9 cellular contexts compared by ENCODE assay signal in genomic region chr13:75715598-75716523, GRCh38.
A peak's percentile ranks its signal among the peaks of the same experiment; 100 is the strongest.
DNase-seq lines count a peak whose midpoint lies in the region; ATAC-seq, FAIRE-seq and TF ChIP-seq lines count a peak whose summit lies in the region.
"Had no signal": no experiment of that assay in that cellular context is flagged by ENCODE, and none has a peak within 500 bp of the region (broad histone marks: within the 10 kb centered on the region; RNA-seq: fewer than 3 reads in every experiment).

No MANE protein-coding gene starts in this region.

- POLR2A ChIA-PET in A549 (lab: Yijun Ruan, JAX) (interaction anchor here (0.6 kb wide), 1 partner anchor 73 kb away, joined by 3 read pairs; no protein-coding TSS in a partner anchor), A673 (lab: Charles Lee; ENCODE audit: low non-redundant PET) (no interaction called here)

- no peak for TF ChIP-seq CTCF in A549 (IDR thresholded peaks at IDR 0.05)
- no peak for TF ChIP-seq CTCF in brain microvascular endothelial cell (IDR thresholded peaks at IDR 0.05; ENCODE audit: low read depth, low read length, missing control alignments)
- no peak for TF ChIP-seq CTCF in spleen (IDR thresholded peaks at IDR 0.05 in 8 of 11, conservative IDR thresholded peaks at IDR 0.05 in 3 of 11)
- no peak for TF ChIP-seq CTCF in A673 (conservative IDR thresholded peaks at IDR 0.05; ENCODE audit: low read depth, low read length)

- BruUV-seq in A673 (replicated peaks; lab: Mats Ljungman, UMichigan) = no TSS peak

- peak overlapping the region; percentile 58; a peak in 4 of 6 replicates for H3K27ac ChIP-seq in A549
- peak overlapping the region; percentile 72 for H3K27ac ChIP-seq in brain microvascular endothelial cell
- no peak overlapping the region for H3K27ac ChIP-seq in spleen
- H3K27ac ChIP-seq in A673 (ENCODE audit: low read depth, low read length, poor library complexity, severe bottlenecking) = no peak overlapping the region

- intact Hi-C loops in spleen (cut with DNase I; ENCODE audit: low total_unique reads) (no loop called here), A673 (cut with micrococcal nuclease; ENCODE audit: unreplicated experiment) (no loop called here)

- TF ChIP-seq RAD21 in A549 (conservative IDR thresholded peaks at IDR 0.05 in 1 of 2, IDR thresholded peaks at IDR 0.05 in 1 of 2) = no peak

- CTCF ChIA-PET in A549 (lab: Yijun Ruan, JAX) = interaction anchor here (0.7 to 4.5 kb wide), 6 partner anchors 9 to 77 kb away, joined by 3 to 25 read pairs (median 4); no protein-coding TSS in a partner anchor
- CTCF ChIA-PET in A673 (lab: Charles Lee) = no interaction called here

- H3K4me2 ChIP-seq in A549 = peak overlapping the region; percentile 64

- H3K36me3 ChIP-seq in brain microvascular endothelial cell (replicated peaks) (peaks cover 9% of the 10 kb centered on the region), spleen (peaks cover 0 to 4% (median 0%) of the 10 kb centered on the region in 6 donors), A673 (ENCODE audit: insufficient read depth, low read length, poor library complexity, severe bottlenecking) (no peaks in the 10 kb centered on the region)

- 64% methylated on average over 6 of the region's 6 CpGs for WGBS in A549 (ENCODE audit: missing lambda C conversion rate)
- WGBS in spleen, 5 donors = 40 to 53% (median 45%) methylated on average over 6 of the region's 6 CpGs

- H3K27me3 ChIP-seq in brain microvascular endothelial cell (replicated peaks) = no peaks in the 10 kb centered on the region
- H3K27me3 ChIP-seq in spleen (replicated peaks in 1 of 7) = no peaks in the 10 kb centered on the region
- no peaks in the 10 kb centered on the region for H3K27me3 ChIP-seq in A673 (replicated peaks; ENCODE audit: insufficient read depth, low read depth, low read length, poor library complexity)

- TF ChIP-seq POLR2A in A549 (IDR thresholded peaks at IDR 0.05; ENCODE audit: low read length) (no peak), spleen (IDR thresholded peaks at IDR 0.05) (no peak)

- H3K4me1 ChIP-seq in A549 = peaks cover 13% of the 10 kb centered on the region
- H3K4me1 ChIP-seq in spleen = no peaks in the 10 kb centered on the region
- peaks cover 7% of the 10 kb centered on the region for H3K4me1 ChIP-seq in A673 (ENCODE audit: insufficient read depth, low read length, poor library complexity, severe bottlenecking)

- DNase-seq in A549 (ENCODE audit: low read depth in 1 of 2, low spot score in 1 of 2) = no peak
- no peak for DNase-seq in brain microvascular endothelial cell
- DNase-seq in spleen = no peak
- DNase-seq in SHP77 treated with DMSO at 0.1 percent for 48 hours (lab: John Stamatoyannopoulos, UW) = no peak
- DNase-seq in A673 (ENCODE audit: low spot score) = no peak
- DNase-seq in GM03348 (ENCODE audit: low spot score) = no peak
- DNase-seq: DND-41 had no signal

- FAIRE-seq in A549 (lab: Jason Lieb, UNC) = no peak

- TF ChIP-seq EP300 in A549 (IDR thresholded peaks at IDR 0.05) = no peak

- H3K4me3 ChIP-seq in A549 (no peak overlapping the region), brain microvascular endothelial cell (ENCODE audit: low read depth, low read length) (no peak overlapping the region), spleen (no peak overlapping the region), A673 (ENCODE audit: low read depth, low read length, poor library complexity, severe bottlenecking) (no peak overlapping the region)

- in situ Hi-C loops in brain microvascular endothelial cell (cut with HindIII; ENCODE audit: low pct_ligation_motif_present, low sequenced_read_pairs) = no loop called here

- ATAC-seq in A549 = no peak
- ATAC-seq in GM19372 (IDR thresholded peaks at IDR 0.05; ENCODE audit: low read depth, unreplicated experiment) = peak; percentile 96
- ATAC-seq in HG03108 (IDR thresholded peaks at IDR 0.05; ENCODE audit: unreplicated experiment) = peak; percentile 98

- H3K9me3 ChIP-seq in A549 = peaks cover 2% of the 10 kb centered on the region; the same call in 1 of the 3 replicates
- H3K9me3 ChIP-seq in spleen = no peaks in the 10 kb centered on the region
- no peaks in the 10 kb centered on the region for H3K9me3 ChIP-seq in A673 (ENCODE audit: low read depth, low read length, poor library complexity, severe bottlenecking)

TF ChIP-seq in A549, 52 proteins besides CTCF, POLR2A, EP300 and RAD21:
- TF ChIP-seq NR3C1 (IDR thresholded peaks at IDR 0.05) = no peak
- TF ChIP-seq BHLHE40 (IDR thresholded peaks at IDR 0.05; ENCODE audit: low read depth, low read length) = no peak
- no peak for TF ChIP-seq ATOH8 (CRISPR knock-in tag; IDR thresholded peaks at IDR 0.05; ENCODE audit: low read depth)
- no peak for TF ChIP-seq TFCP2L1 (CRISPR knock-in tag; IDR thresholded peaks at IDR 0.05)
- no peak for TF ChIP-seq CBX2 (IDR thresholded peaks at IDR 0.05; ENCODE audit: borderline replicate concordance, low read depth)
- no peak for TF ChIP-seq ZFP36 (IDR thresholded peaks at IDR 0.05; ENCODE audit: borderline replicate concordance, partially characterized antibody)
- no peak for TF ChIP-seq BCL3 (IDR thresholded peaks at IDR 0.05)
- no peak for TF ChIP-seq ESRRA (IDR thresholded peaks at IDR 0.05; ENCODE audit: borderline replicate concordance, low read length)
- TF ChIP-seq E2F6 (IDR thresholded peaks at IDR 0.05; ENCODE audit: borderline replicate concordance, low read depth) = no peak
- no peak for TF ChIP-seq MAZ (IDR thresholded peaks at IDR 0.05; ENCODE audit: borderline replicate concordance, low read depth, low read length)
- TF ChIP-seq FOXS1 (CRISPR knock-in tag; IDR thresholded peaks at IDR 0.05) = no peak
- no peak for TF ChIP-seq EHMT2 (IDR thresholded peaks at IDR 0.05; ENCODE audit: low read depth)
- no peak for TF ChIP-seq KDM5A (IDR thresholded peaks at IDR 0.05)
- no peak for TF ChIP-seq RNF2 (IDR thresholded peaks at IDR 0.05; ENCODE audit: borderline replicate concordance, low read depth)
- TF ChIP-seq USF2 (IDR thresholded peaks at IDR 0.05) = no peak
- TF ChIP-seq PBX3 (IDR thresholded peaks at IDR 0.05) = no peak
- no peak for TF ChIP-seq ZSCAN20 (CRISPR knock-in tag; IDR thresholded peaks at IDR 0.05)
TF ChIP-seq in A549: peak in this region for 0.

Comparison
In these comparisons a context has a peak if more than half of its experiments do, and no peak if none do; other contexts are left out.
1. ATAC-seq: peak in GM19372 (single experiment) and HG03108 (single experiment); none in A549 (0 of 2).
2. H3K27ac ChIP-seq: peak in A549 (2 of 2) and brain microvascular endothelial cell (single experiment); none in spleen (0 of 8) and A673 (single experiment).